ENCODE assay signal across 1 cellular context in genomic region chr16:22624759-22625533, GRCh38.
TF ChIP-seq lines count a peak whose summit lies in the region.

No MANE protein-coding gene starts in this region.

TF ChIP-seq in GM12878, 131 proteins besides CTCF, POLR2A, EP300 and RAD21 (continued from another document):
- TF ChIP-seq ZNF687 (IDR thresholded peaks at IDR 0.05) (no peak), SIN3A (IDR thresholded peaks at IDR 0.05; ENCODE audit: low read depth, low read length) (no peak)
